In the genomic region with DNA sequence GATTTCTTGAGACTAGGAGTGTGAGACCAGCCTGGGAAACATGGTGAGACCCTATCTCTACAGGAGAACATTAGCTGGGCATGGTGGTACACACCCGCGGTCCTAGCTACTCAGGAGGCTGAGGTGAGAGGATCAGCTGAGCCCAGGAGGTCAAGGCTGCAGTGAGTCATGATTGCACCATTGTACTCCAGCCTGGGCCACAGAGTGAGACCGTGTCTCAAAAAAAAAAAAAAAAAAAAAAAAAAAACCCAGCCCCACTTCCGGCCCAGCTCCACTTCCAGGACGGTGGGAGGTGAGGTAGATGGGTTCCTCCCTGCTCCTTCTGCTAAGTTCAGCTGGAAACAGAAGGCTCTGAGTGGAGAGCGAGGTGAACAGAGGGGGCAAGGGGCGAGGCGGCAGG, we compare ENCODE assay signal across 33 cellular contexts.
"Had no signal": no experiment of that assay in that cellular context is flagged by ENCODE, and none has a peak within 500 bp of the region (broad histone marks: within the 10 kb centered on the region; RNA-seq: fewer than 3 reads in every experiment).

No MANE protein-coding gene starts in this region.

- H3K36me3 Mint-ChIP-seq: activated naive CD8-positive, alpha-beta T cell treated with anti-CD3 and anti-CD28 coated beads for 36 hours had no signal

- H3K4me2 ChIP-seq: SK-N-SH had no signal

- H3K9me3 ChIP-seq: body of pancreas, breast epithelium, Peyer's patch, SJSA1, SK-N-SH had no signal

- H3K4me3 ChIP-seq: body of pancreas, breast epithelium, Peyer's patch, SJSA1 had no signal

- H3K27ac ChIP-seq: body of pancreas, breast epithelium, Peyer's patch, SJSA1 had no signal

- DNase-seq: activated CD4-positive, alpha-beta T cell treated with anti-CD3 and anti-CD28 coated beads, Interleukin-2, amount 10 ng/mL, durations not matched to agents 24 days and 14 days; activated CD4-positive, alpha-beta T cell treated with anti-CD3 and anti-CD28 coated beads, Interleukin-2, amount 50 U/mL, for 4 hours; activated CD8-positive, alpha-beta T cell treated with anti-CD3 and anti-CD28 coated beads for 36 hours; activated effector memory CD4-positive, alpha-beta T cell treated with anti-CD3 and anti-CD28 coated beads, Interleukin-2, amount 50 U/mL, for 16 hours; activated naive CD4-positive, alpha-beta T cell; activated naive CD4-positive, alpha-beta T cell treated with anti-CD3 and anti-CD28 coated beads, Interleukin-2, amount 50 U/mL, for 16 hours; activated naive CD8-positive, alpha-beta T cell treated with anti-CD3 and anti-CD28 coated beads for 36 hours; activated T-cell treated with anti-CD3 and anti-CD28 coated beads, Interleukin-2, amount 50 U/mL, for 1 hour; activated T-cell treated with anti-CD3 and anti-CD28 coated beads, Interleukin-2, amount 50 U/mL, for 72 hours; amygdala; body of pancreas; MV-4-11; NCI-H1092 treated with DMSO at 0.1 percent for 48 hours; NCI-H1417; NCI-H146; NCI-H187; NCI-H2029 treated with DMSO at 0.1 percent for 48 hours; NCI-H2107; NCI-H2171; NCI-H510A; NCI-H526; NCI-H748 treated with DMSO at 0.1 percent for 48 hours; NK-92 treated with Interleukin-12 subunit alpha and Interleukin-12 subunit beta, amount 100 ng/mL, for 24 hours; PC-3; Peyer's patch; RPMI8226; SHP77 treated with DMSO at 0.1 percent for 48 hours; SK-N-SH had no signal

- H3K27ac Mint-ChIP-seq: activated CD4-positive, alpha-beta T cell treated with anti-CD3 and anti-CD28 coated beads, Interleukin-2, amount 10 ng/mL, durations not matched to agents 24 days and 14 days; activated CD8-positive, alpha-beta T cell treated with anti-CD3 and anti-CD28 coated beads for 36 hours; activated naive CD8-positive, alpha-beta T cell treated with anti-CD3 and anti-CD28 coated beads for 36 hours; activated T-cell treated with anti-CD3 and anti-CD28 coated beads, Interleukin-2, amount 50 U/mL, for 72 hours; T-helper 1 cell treated with Interleukin-12 subunit alpha and Interleukin-12 subunit beta and Interleukin-4 antibody, amounts not matched to agents 30 μg/mL and 1 μg/mL, for 36 hours; T-helper 2 cell treated with Interferon-gamma antibody and Interleukin-4, amounts not matched to agents 5 μg/mL and 100 μg/mL, for 36 hours had no signal

- H3K27me3 ChIP-seq: body of pancreas, breast epithelium, Peyer's patch, SJSA1 had no signal

- H3K4me1 ChIP-seq: body of pancreas, breast epithelium, Peyer's patch, SJSA1 had no signal

- H3K9me2 ChIP-seq: SK-N-SH had no signal

- ATAC-seq: activated CD8-positive, alpha-beta T cell treated with anti-CD3 and anti-CD28 coated beads for 36 hours; activated T-cell treated with anti-CD3 and anti-CD28 coated beads, Interleukin-2, amount 50 U/mL, for 72 hours; activated T-helper 17 cell treated with anti-CD3 and anti-CD28 coated beads, Interleukin-2, amount 50 U/mL, for 72 hours; body of pancreas; PC-3 had no signal

- H3K27me3 Mint-ChIP-seq: activated CD4-positive, alpha-beta T cell treated with anti-CD3 and anti-CD28 coated beads, Interleukin-2, amount 10 ng/mL, durations not matched to agents 24 days and 14 days; activated CD8-positive, alpha-beta T cell treated with anti-CD3 and anti-CD28 coated beads for 36 hours; activated naive CD8-positive, alpha-beta T cell treated with anti-CD3 and anti-CD28 coated beads for 36 hours; activated T-helper 17 cell treated with anti-CD3 and anti-CD28 coated beads, Interleukin-2, amount 50 U/mL, for 72 hours had no signal

- H3K36me3 ChIP-seq: SJSA1 had no signal

- H3K4me3 Mint-ChIP-seq: activated CD4-positive, alpha-beta T cell treated with anti-CD3 and anti-CD28 coated beads, Interleukin-2, amount 10 ng/mL, durations not matched to agents 24 days and 14 days; activated CD8-positive, alpha-beta T cell treated with anti-CD3 and anti-CD28 coated beads for 36 hours; activated naive CD8-positive, alpha-beta T cell treated with anti-CD3 and anti-CD28 coated beads for 36 hours; activated T-cell treated with anti-CD3 and anti-CD28 coated beads, Interleukin-2, amount 50 U/mL, for 72 hours; activated T-helper 17 cell treated with anti-CD3 and anti-CD28 coated beads, Interleukin-2, amount 50 U/mL, for 72 hours; T-helper 1 cell treated with Interleukin-12 subunit alpha and Interleukin-12 subunit beta and Interleukin-4 antibody, amounts not matched to agents 30 μg/mL and 1 μg/mL, for 36 hours; T-helper 2 cell treated with Interferon-gamma antibody and Interleukin-4, amounts not matched to agents 5 μg/mL and 100 μg/mL, for 36 hours had no signal

- H3K9ac ChIP-seq: SK-N-SH had no signal

- H3K9me3 Mint-ChIP-seq: activated CD4-positive, alpha-beta T cell treated with anti-CD3 and anti-CD28 coated beads, Interleukin-2, amount 10 ng/mL, durations not matched to agents 24 days and 14 days; activated CD8-positive, alpha-beta T cell treated with anti-CD3 and anti-CD28 coated beads for 36 hours; activated naive CD8-positive, alpha-beta T cell treated with anti-CD3 and anti-CD28 coated beads for 36 hours; activated T-cell treated with anti-CD3 and anti-CD28 coated beads, Interleukin-2, amount 50 U/mL, for 72 hours; activated T-helper 17 cell treated with anti-CD3 and anti-CD28 coated beads, Interleukin-2, amount 50 U/mL, for 72 hours; T-helper 1 cell treated with Interleukin-12 subunit alpha and Interleukin-12 subunit beta and Interleukin-4 antibody, amounts not matched to agents 30 μg/mL and 1 μg/mL, for 36 hours; T-helper 2 cell treated with Interferon-gamma antibody and Interleukin-4, amounts not matched to agents 5 μg/mL and 100 μg/mL, for 36 hours had no signal

- H3K4me1 Mint-ChIP-seq: activated CD4-positive, alpha-beta T cell treated with anti-CD3 and anti-CD28 coated beads, Interleukin-2, amount 10 ng/mL, durations not matched to agents 24 days and 14 days; activated naive CD8-positive, alpha-beta T cell treated with anti-CD3 and anti-CD28 coated beads for 36 hours; activated T-helper 17 cell treated with anti-CD3 and anti-CD28 coated beads, Interleukin-2, amount 50 U/mL, for 72 hours had no signal
